ENCODE assay signal across 8 cellular contexts in genomic region chr5:55923177-55923872, GRCh38.
DNase-seq lines count a peak whose midpoint lies in the region; ATAC-seq, FAIRE-seq and TF ChIP-seq lines count a peak whose summit lies in the region.

No MANE protein-coding gene starts in this region.

- POLR2A ChIA-PET in CD8-positive, alpha-beta memory T cell (lab: Charles Lee): interaction anchor here (0.9 kb wide), 1 partner anchor 9 kb away, joined by 3 read pairs; no protein-coding TSS in a partner anchor
- POLR2A ChIA-PET in GM12878 (lab: Charles Lee): interaction anchor here (0.6 to 2.2 kb wide), 5 partner anchors 10 to 471 kb away, joined by 3 to 6 read pairs (median 4); no protein-coding TSS in a partner anchor

- H3K79me2 ChIP-seq in GM12878 (ENCODE audit: control insufficient read depth, insufficient read depth, low read length): no peaks in the 10 kb centered on the region

- no peak overlapping the region for H3K27ac ChIP-seq in CD8-positive, alpha-beta memory T cell (ENCODE audit: low read depth, low read length)
- H3K27ac ChIP-seq in GM12878 (ENCODE audit: control insufficient read depth, insufficient read depth): peak overlapping the region; percentile 15; the same call in 1 of the 2 replicates

- no peaks in the 10 kb centered on the region for H3K36me3 Mint-ChIP-seq in CD8-positive, alpha-beta memory T cell

- H3K27ac Mint-ChIP-seq in CD8-positive, alpha-beta memory T cell: peak overlapping the region in 5 of 8 donors; percentile 74 to 93 (median 86)

- no peak for TF ChIP-seq POLR2A in GM12878 (IDR thresholded peaks at IDR 0.05; ENCODE audit: low read depth, low read length)

- H3K9me3 ChIP-seq in CD8-positive, alpha-beta memory T cell (ENCODE audit: low read length): no peaks in the 10 kb centered on the region
- H3K9me3 ChIP-seq in GM12878 (replicated peaks; ENCODE audit: control insufficient read depth, insufficient read depth, low read length): no peaks in the 10 kb centered on the region

- CTCF ChIA-PET in CD8-positive, alpha-beta memory T cell (lab: Charles Lee): interaction anchor here (0.7 to 1.3 kb wide), 4 partner anchors 8 to 19 kb away, joined by 3 read pairs; no protein-coding TSS in a partner anchor
- CTCF ChIA-PET in GM12878 (lab: Yijun Ruan, JAX): interaction anchor here (0.6 to 6.7 kb wide), 5 partner anchors 13 to 484 kb away, joined by 3 to 49 read pairs (median 4); no protein-coding TSS in a partner anchor

- SMC1A ChIA-PET in GM12878 (lab: Charles Lee; ENCODE audit: uncharacterized antibody, unreplicated experiment): interaction anchor here (0.7 to 3.3 kb wide), 8 partner anchors 9 to 278 kb away, joined by 3 to 20 read pairs (median 4); no protein-coding TSS in a partner anchor

- TF ChIP-seq EP300 in GM12878 (IDR thresholded peaks at IDR 0.05; ENCODE audit: borderline replicate concordance in 1 of 2, control insufficient read depth in 1 of 2, low read depth in 2 of 2, low read length in 2 of 2): no peak

- H3K4me3 ChIP-seq in CD8-positive, alpha-beta memory T cell (ENCODE audit: low read length): peak overlapping the region; percentile 59
- peak overlapping the region; percentile 52 for H3K4me3 ChIP-seq in Jurkat, Clone E6-1 (ENCODE audit: low read length)
- peak overlapping the region; percentile 49; the same call in 1 of the 2 replicates for H3K4me3 ChIP-seq in GM12878

- H3K27me3 Mint-ChIP-seq in CD8-positive, alpha-beta memory T cell: peaks cover 0 to 3% of the 10 kb centered on the region in 2 donors

- RAD21 ChIA-PET in GM12878 (lab: Charles Lee; ENCODE audit: unreplicated experiment): interaction anchor here (0.7 to 1.8 kb wide), 7 partner anchors 11 to 343 kb away, joined by 3 to 7 read pairs (median 3); no protein-coding TSS in a partner anchor

- H2AFZ ChIP-seq in GM12878 (ENCODE audit: control insufficient read depth, low read depth, low read length): peak overlapping the region; percentile 94

- H3K4me2 ChIP-seq in GM12878 (ENCODE audit: control insufficient read depth, insufficient read depth): peak overlapping the region; percentile 94

- H3K4me1 ChIP-seq in CD8-positive, alpha-beta memory T cell (ENCODE audit: insufficient read depth, low read length): peaks cover 16% of the 10 kb centered on the region
- peaks cover 17% of the 10 kb centered on the region for H3K4me1 ChIP-seq in GM12878 (ENCODE audit: control insufficient read depth, insufficient read depth, low read length)

- peak overlapping the region; percentile 66 for H3K9ac ChIP-seq in GM12878 (ENCODE audit: control insufficient read depth, insufficient read depth, low read length)

- TF ChIP-seq RAD21 in GM12878 (IDR thresholded peaks at IDR 0.05; ENCODE audit: insufficient read depth, low read depth, low read length): no peak

- peak overlapping the region; percentile 80 to 98 (median 94) for H3K4me3 Mint-ChIP-seq in CD8-positive, alpha-beta memory T cell

- in situ Hi-C loops in GM12878 (cut with MboI): no loop called here

- H3K27me3 ChIP-seq in CD8-positive, alpha-beta memory T cell (ENCODE audit: insufficient read depth, low read length, poor library complexity, severe bottlenecking): no peaks in the 10 kb centered on the region
- H3K27me3 ChIP-seq in GM12878 (replicated peaks in 1 of 2; ENCODE audit: control insufficient read depth in 2 of 2, insufficient read depth in 2 of 2, low read length in 1 of 2): no peaks in the 10 kb centered on the region

- no peak for DNase-seq in CD8-positive, alpha-beta memory T cell
- peak; percentile 33 for DNase-seq in Jurkat, Clone E6-1 (ENCODE audit: low read depth, low spot score)
- DNase-seq in GM12878 (ENCODE audit: low read depth, low spot score) (no peak), myocyte (ENCODE audit: low read depth) (peak; percentile 47), NCI-H526 (lab: John Stamatoyannopoulos, UW) (no peak), SW480 (ENCODE audit: low spot score) (no peak)

- no peaks in the 10 kb centered on the region for H4K20me1 ChIP-seq in GM12878 (ENCODE audit: control insufficient read depth, insufficient read depth)

- peaks cover 13 to 28% (median 17%) of the 10 kb centered on the region in 3 donors for H3K4me1 Mint-ChIP-seq in CD8-positive, alpha-beta memory T cell

- TF ChIP-seq CTCF in GM12878 (IDR thresholded peaks at IDR 0.05 in 2 of 3, conservative IDR thresholded peaks at IDR 0.05 in 1 of 3; ENCODE audit: control insufficient read depth in 2 of 3, extremely low read depth in 1 of 3, insufficient read depth in 1 of 3, low read depth in 3 of 3, low read length in 3 of 3): no peak

- intact Hi-C loops in GM12878 (cut with micrococcal nuclease; ENCODE audit: unreplicated experiment): no loop called here

- WGBS in GM12878 (ENCODE audit: insufficient coverage, insufficient replicate concordance, low lambda C conversion rate, missing lambda C conversion rate): 24% methylated on average over 18 of the region's 18 CpGs

- BruUV-seq in GM12878 (replicated peaks; lab: Mats Ljungman, UMichigan): no TSS peak

- no peaks in the 10 kb centered on the region for H3K9me3 Mint-ChIP-seq in CD8-positive, alpha-beta memory T cell

- no peak for FAIRE-seq in GM12878 (lab: Jason Lieb, UNC)

- ATAC-seq in GM12878 (peak; percentile 40), GM21786 (IDR thresholded peaks at IDR 0.05; ENCODE audit: unreplicated experiment) (no peak), HG02970 (IDR thresholded peaks at IDR 0.05; ENCODE audit: low FRiP score, unreplicated experiment) (no peak)

- no peaks in the 10 kb centered on the region for H3K36me3 ChIP-seq in CD8-positive, alpha-beta memory T cell (ENCODE audit: insufficient read depth, low read length)
- no peaks in the 10 kb centered on the region for H3K36me3 ChIP-seq in GM12878 (ENCODE audit: control insufficient read depth in 2 of 2, insufficient read depth in 2 of 2, low read length in 1 of 2)

TF ChIP-seq in GM12878, 131 proteins besides CTCF, POLR2A, EP300 and RAD21 (continues in another document):
- TF ChIP-seq JUND (IDR thresholded peaks at IDR 0.05; ENCODE audit: low read depth, low read length) (no peak), MEF2B (IDR thresholded peaks at IDR 0.05; ENCODE audit: partially characterized antibody, poor library complexity, severe bottlenecking) (no peak), ZNF687 (IDR thresholded peaks at IDR 0.05) (0 out of 2 replicates have a peak, but pooled peaks have one; percentile 47), ZBED1 (IDR thresholded peaks at IDR 0.05; ENCODE audit: borderline replicate concordance) (no peak), ELK1 (IDR thresholded peaks at IDR 0.05; ENCODE audit: low read depth, low read length) (no peak), JUNB (IDR thresholded peaks at IDR 0.05) (no peak), NKRF (conservative IDR thresholded peaks at IDR 0.05) (no peak), POLR2AphosphoS2 (IDR thresholded peaks at IDR 0.05; ENCODE audit: low read depth, low read length) (no peak)

Comparison
In these comparisons a context has a peak if more than half of its experiments do, and no peak if none do; other contexts are left out.
1. DNase-seq: peak in Jurkat, Clone E6-1 (single experiment) and myocyte (single experiment); none in CD8-positive, alpha-beta memory T cell (0 of 5), GM12878 (single experiment), NCI-H526 (0 of 2) and SW480 (single experiment).
2. Peak in every context shown above with its lines, with median percentiles within 50 percentile points of each other: H3K4me3 ChIP-seq.